In the genomic region with DNA sequence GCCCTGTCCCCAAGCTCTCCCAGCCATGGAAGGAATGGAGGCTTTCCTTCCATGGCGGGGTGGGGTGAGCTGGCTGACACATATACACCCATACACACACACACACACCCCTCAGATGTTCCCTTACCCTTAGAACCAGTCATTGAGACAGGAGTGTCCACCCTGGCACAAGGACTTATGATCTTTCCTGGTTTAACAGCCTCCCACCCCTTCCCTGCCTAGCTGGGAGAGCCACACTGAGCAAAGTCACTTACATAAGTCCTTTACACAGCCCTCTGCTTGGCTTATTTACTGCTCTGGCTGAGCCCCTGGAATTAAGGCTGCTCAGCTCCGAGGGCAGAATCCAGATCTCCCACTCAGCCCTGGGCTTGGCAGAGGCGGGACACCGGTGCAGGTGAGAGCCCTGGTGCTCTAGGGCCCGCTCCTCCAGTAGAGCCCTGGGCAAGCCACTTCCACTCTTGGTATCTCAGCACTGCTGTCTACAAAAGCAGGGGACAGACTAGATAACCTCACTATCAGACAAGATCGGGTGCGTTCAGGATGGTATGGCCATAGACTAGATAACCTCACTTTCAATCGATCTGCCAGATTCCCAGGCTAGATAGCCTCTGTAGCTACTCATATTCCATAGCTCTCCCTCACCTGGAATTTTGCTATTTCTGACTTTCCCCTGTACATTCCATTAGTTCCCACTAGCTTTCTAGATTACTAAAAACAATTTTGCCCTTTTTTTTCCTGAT, we compare ENCODE assay signal across 23 cellular contexts. TPM values are rescaled to one million over a fixed set of nuclear protein-coding genes. Genes with fewer than 3 reads are reported as not detected.
DNase-seq lines count a peak whose midpoint lies in the region; ATAC-seq, FAIRE-seq and TF ChIP-seq lines count a peak whose summit lies in the region.
"Had no signal": no experiment of that assay in that cellular context is flagged by ENCODE, and none has a peak within 500 bp of the region (broad histone marks: within the 10 kb centered on the region; RNA-seq: fewer than 3 reads in every experiment).

No MANE protein-coding gene starts in this region.

- DNase-seq in IMR-90 (no peak), WTC11 (ENCODE audit: low spot score) (no peak), small intestine (peak; percentile 10), gastrocnemius medialis (no peak), Calu3 (no peak)
- DNase-seq: activated CD4-positive, alpha-beta T cell treated with anti-CD3 and anti-CD28 coated beads, Interleukin-2, amount 50 U/mL, for 48 hours; activated naive CD4-positive, alpha-beta T cell; amniotic stem cell; CD4-positive, alpha-beta T cell; cerebellar nuclear complex; effector CD8-positive, alpha-beta T cell; KG1; left ventricle myocardium superior; NCI-H226; SJCRH30; stimulated activated CD4-positive, alpha-beta T cell treated with anti-CD3 and anti-CD28 coated beads, Interleukin-12 subunit alpha, Interleukin-12 subunit beta, amount 100 ng/mL, for 4 hours; stimulated activated CD8-positive, alpha-beta memory T cell treated with anti-CD3 and anti-CD28 coated beads, Interleukin-4, amount 100 ng/mL, for 48 hours had no signal

- no peak overlapping the region for H4K8ac ChIP-seq in IMR-90 (ENCODE audit: low read depth in 2 of 2, low read length in 2 of 2)

- no peak overlapping the region for H2BK120ac ChIP-seq in IMR-90 (ENCODE audit: low read depth, low read length)

- no peak for FAIRE-seq in small intestine (lab: Jason Lieb, UNC)
- FAIRE-seq: GM12891 had no signal

- H3K9me3 Mint-ChIP-seq in WTC11 (no peaks in the 10 kb centered on the region), Calu3 (ENCODE audit: low read depth, unreplicated experiment) (no peaks in the 10 kb centered on the region)
- H3K9me3 Mint-ChIP-seq: CD4-positive, alpha-beta T cell; T-helper 1 cell treated with Interleukin-12 subunit alpha and Interleukin-12 subunit beta and Interleukin-4 antibody, amounts not matched to agents 30 μg/mL and 1 μg/mL, for 36 hours had no signal

- no peak overlapping the region for H2AK5ac ChIP-seq in IMR-90 (ENCODE audit: low read depth, low read length)

- H3K4me3 Mint-ChIP-seq in WTC11 (no peak overlapping the region), Calu3 (ENCODE audit: low read depth, unreplicated experiment) (no peak overlapping the region)
- H3K4me3 Mint-ChIP-seq: CD4-positive, alpha-beta T cell; T-helper 1 cell treated with Interleukin-12 subunit alpha and Interleukin-12 subunit beta and Interleukin-4 antibody, amounts not matched to agents 30 μg/mL and 1 μg/mL, for 36 hours had no signal

- no peak overlapping the region for H2BK15ac ChIP-seq in IMR-90 (ENCODE audit: low read depth, low read length)

- H4K91ac ChIP-seq in IMR-90 (ENCODE audit: insufficient read depth, low read depth, low read length): no peak overlapping the region

- H2AK9ac ChIP-seq in IMR-90 (replicated peaks; ENCODE audit: low read depth, low read length, poor library complexity): peak overlapping the region; percentile 9

- BruUV-seq in IMR-90 (replicated peaks; lab: Mats Ljungman, UMichigan) (no TSS peak), Calu3 (replicated peaks; lab: Mats Ljungman, UMichigan) (no TSS peak)

- H3K36me3 Mint-ChIP-seq in WTC11: no peaks in the 10 kb centered on the region
- H3K36me3 Mint-ChIP-seq in Calu3 (ENCODE audit: insufficient read depth, unreplicated experiment): peaks cover 5% of the 10 kb centered on the region

- H3K4me2 ChIP-seq in IMR-90 (ENCODE audit: low read depth, low read length): no peak overlapping the region

- H3K9me1 ChIP-seq in IMR-90 (ENCODE audit: insufficient read depth, low read length): no peaks in the 10 kb centered on the region

- H3K9ac ChIP-seq in IMR-90 (ENCODE audit: low read depth, low read length): no peak overlapping the region

- no peak for TF ChIP-seq RAD21 in IMR-90 (IDR thresholded peaks at IDR 0.05; ENCODE audit: low read length)

- no peaks in the 10 kb centered on the region for H3K79me1 ChIP-seq in IMR-90 (ENCODE audit: low read depth in 1 of 2, low read length in 2 of 2)

- H3K4me1 Mint-ChIP-seq in WTC11: peaks cover 7% of the 10 kb centered on the region
- H3K4me1 Mint-ChIP-seq in Calu3 (ENCODE audit: low read depth, unreplicated experiment): peaks cover 9% of the 10 kb centered on the region

- intact Hi-C loops in IMR-90 (cut with micrococcal nuclease): no loop called here
- intact Hi-C loops in gastrocnemius medialis (cut with DNase I; ENCODE audit: low total_unique reads): no loop called here
- intact Hi-C loops in Calu3 (cut with micrococcal nuclease; ENCODE audit: unreplicated experiment): no loop called here

- no peak overlapping the region; the same call in 1 of the 2 replicates for H3K4ac ChIP-seq in IMR-90 (ENCODE audit: low read depth, low read length)

- POLR2A ChIA-PET in IMR-90 (lab: Charles Lee; ENCODE audit: unreplicated experiment): no interaction called here
- POLR2A ChIA-PET in WTC11 (lab: Charles Lee): interaction anchor here (0.6 to 0.8 kb wide), 2 partner anchors 21 to 728 kb away, joined by 5 to 7 read pairs; no protein-coding TSS in a partner anchor

- no peak for ATAC-seq in IMR-90 (ENCODE audit: low read depth)
- no peak for ATAC-seq in WTC11
- no peak for ATAC-seq in HG03342 (IDR thresholded peaks at IDR 0.05; ENCODE audit: unreplicated experiment)
- no peak for ATAC-seq in gastrocnemius medialis

- H3K23ac ChIP-seq in IMR-90 (ENCODE audit: low read depth, low read length): no peak overlapping the region

- no peak for TF ChIP-seq POLR2A in IMR-90 (IDR thresholded peaks at IDR 0.05; ENCODE audit: low read depth, low read length)
- no peak for TF ChIP-seq POLR2A in gastrocnemius medialis (IDR thresholded peaks at IDR 0.05)

- H3K9me3 ChIP-seq in IMR-90 (ENCODE audit: control insufficient read depth, insufficient read depth, low read length) (no peaks in the 10 kb centered on the region), esophagus (ENCODE audit: control insufficient read depth in 2 of 2, insufficient read depth in 1 of 2, low read depth in 1 of 2, low read length in 1 of 2) (no peaks in the 10 kb centered on the region), small intestine (ENCODE audit: control insufficient read depth, low read depth) (no peaks in the 10 kb centered on the region), gastrocnemius medialis (no peaks in the 10 kb centered on the region)
- H3K9me3 ChIP-seq: neutrophil, SJCRH30 had no signal

- H3K14ac ChIP-seq in IMR-90 (replicated peaks; ENCODE audit: low read depth, low read length): no peak overlapping the region

- H4K20me1 ChIP-seq in IMR-90 (ENCODE audit: insufficient read depth, low read length): no peaks in the 10 kb centered on the region

- dilution Hi-C loops in IMR-90 (cut with HindIII; ENCODE audit: low sequenced_read_pairs, unreplicated experiment): no loop called here

- CTCF ChIA-PET in IMR-90 (lab: Yijun Ruan, JAX): interaction anchor here (0.7 to 1.6 kb wide), 4 partner anchors 8 to 79 kb away, joined by 3 to 7 read pairs (median 3); no protein-coding TSS in a partner anchor
- CTCF ChIA-PET in WTC11 (lab: Charles Lee): interaction anchor here (0.5 to 4.3 kb wide), 5 partner anchors 9 to 1016 kb away, joined by 3 to 35 read pairs (median 6); no protein-coding TSS in a partner anchor
- CTCF ChIA-PET in Calu3 (lab: Charles Lee): interaction anchor here (0.6 to 1.8 kb wide), 2 partner anchors 10 to 11 kb away, joined by 4 read pairs; no protein-coding TSS in a partner anchor

- TF ChIP-seq CTCF in IMR-90 (conservative IDR thresholded peaks at IDR 0.05; ENCODE audit: low read depth, low read length) (no peak), WTC11 (IDR thresholded peaks at IDR 0.05) (no peak), gastrocnemius medialis (IDR thresholded peaks at IDR 0.05 in 4 of 5, conservative IDR thresholded peaks at IDR 0.05 in 1 of 5) (no peak), Calu3 (IDR thresholded peaks at IDR 0.05; ENCODE audit: unreplicated experiment) (no peak)

- H4K5ac ChIP-seq in IMR-90 (ENCODE audit: low read depth, low read length): no peak overlapping the region

- H3K27ac ChIP-seq in IMR-90 (ENCODE audit: insufficient read depth, low read length) (no peak overlapping the region), esophagus (ENCODE audit: low read depth in 2 of 2, low read length in 1 of 2) (peak overlapping the region; percentile 58 to 79), small intestine (ENCODE audit: low read depth in 1 of 2, low read length in 1 of 2) (no peak overlapping the region), gastrocnemius medialis (no peak overlapping the region)
- H3K27ac ChIP-seq: neutrophil, SJCRH30 had no signal

- WGBS in IMR-90 (ENCODE audit: extremely low coverage in 2 of 2, insufficient read length in 1 of 2), 2 experiments: 72% methylated on average over 3 of the region's 8 CpGs; no CpG with 5 or more reads in 1 of the 2 experiments
- WGBS in esophagus, 2 donors: 74 to 81% methylated on average over 8 of the region's 8 CpGs
- 63 to 71% (median 68%) methylated on average over 8 of the region's 8 CpGs for WGBS in small intestine, 3 donors

- H3K36me3 ChIP-seq in IMR-90 (ENCODE audit: control insufficient read depth, insufficient read depth, low read length): peaks cover 6% of the 10 kb centered on the region; the same call in 1 of the 2 replicates
- H3K36me3 ChIP-seq in esophagus (ENCODE audit: control insufficient read depth in 2 of 2, insufficient read depth in 2 of 2, low read length in 1 of 2): peaks cover 0 to 21% of the 10 kb centered on the region in 2 donors
- H3K36me3 ChIP-seq in small intestine (ENCODE audit: control insufficient read depth in 2 of 2, insufficient read depth in 2 of 2, low read length in 2 of 2): no peaks in the 10 kb centered on the region
- H3K36me3 ChIP-seq in gastrocnemius medialis: no peaks in the 10 kb centered on the region
- H3K36me3 ChIP-seq: neutrophil, SJCRH30 had no signal

- H2BK20ac ChIP-seq in IMR-90 (ENCODE audit: low read depth, low read length): no peak overlapping the region

- H3K27me3 Mint-ChIP-seq in WTC11 (ENCODE audit: low read depth) (no peaks in the 10 kb centered on the region), Calu3 (ENCODE audit: unreplicated experiment) (no peaks in the 10 kb centered on the region)
- H3K27me3 Mint-ChIP-seq: CD4-positive, alpha-beta T cell had no signal

- no peak overlapping the region for H3K4me3 ChIP-seq in IMR-90 (ENCODE audit: insufficient read depth, low read depth, low read length)
- H3K4me3 ChIP-seq in esophagus (ENCODE audit: low read depth in 1 of 2, low read length in 2 of 2): no peak overlapping the region
- H3K4me3 ChIP-seq in small intestine (ENCODE audit: low read depth in 1 of 2, low read length in 2 of 2): no peak overlapping the region
- no peak overlapping the region for H3K4me3 ChIP-seq in gastrocnemius medialis
- H3K4me3 ChIP-seq: SJCRH30 had no signal

- H3K27ac Mint-ChIP-seq in WTC11: peak overlapping the region; percentile 34
- no peak overlapping the region for H3K27ac Mint-ChIP-seq in Calu3 (ENCODE audit: unreplicated experiment)
- H3K27ac Mint-ChIP-seq: CD4-positive, alpha-beta T cell; T-helper 1 cell treated with Interleukin-12 subunit alpha and Interleukin-12 subunit beta and Interleukin-4 antibody, amounts not matched to agents 30 μg/mL and 1 μg/mL, for 36 hours had no signal

- no peak overlapping the region for H3K56ac ChIP-seq in IMR-90 (ENCODE audit: extremely low read depth, insufficient read depth, low read length)

- H2AFZ ChIP-seq in IMR-90 (replicated peaks; ENCODE audit: low read length, poor library complexity): no peak overlapping the region

- no peak overlapping the region for H2BK5ac ChIP-seq in IMR-90 (ENCODE audit: low read depth, low read length, poor library complexity, severe bottlenecking)

- H3K27me3 ChIP-seq in IMR-90 (ENCODE audit: control insufficient read depth, insufficient read depth, low read length) (no peaks in the 10 kb centered on the region), esophagus (ENCODE audit: control insufficient read depth in 1 of 2, insufficient read depth in 2 of 2, low read length in 2 of 2) (no peaks in the 10 kb centered on the region), small intestine (ENCODE audit: control insufficient read depth in 2 of 2, insufficient read depth in 2 of 2, low read length in 2 of 2) (no peaks in the 10 kb centered on the region), gastrocnemius medialis (no peaks in the 10 kb centered on the region)
- H3K27me3 ChIP-seq: SJCRH30 had no signal

- no peak overlapping the region for H3K18ac ChIP-seq in IMR-90 (ENCODE audit: low read depth, low read length)

- H3K4me1 ChIP-seq in IMR-90 (ENCODE audit: control insufficient read depth, insufficient read depth, low read length) (no peaks in the 10 kb centered on the region), esophagus (ENCODE audit: control insufficient read depth in 2 of 2, insufficient read depth in 2 of 2, low read length in 1 of 2) (peaks cover 0 to 17% of the 10 kb centered on the region in 2 donors), small intestine (ENCODE audit: control insufficient read depth in 2 of 2, insufficient read depth in 1 of 2, low read depth in 1 of 2, low read length in 1 of 2) (no peaks in the 10 kb centered on the region), gastrocnemius medialis (no peaks in the 10 kb centered on the region)
- H3K4me1 ChIP-seq: SJCRH30 had no signal

- in situ Hi-C loops in IMR-90 (cut with MboI; ENCODE audit: low sequenced_read_pairs) (loop anchor here (10.0 kb wide), 1 partner anchor 570 kb away; no protein-coding TSS in a partner anchor), gastrocnemius medialis (cut with MboI; ENCODE audit: low sequenced_read_pairs in 4 of 4) (no loop called here)

RNA-seq across cellular contexts. Expression of gene SLC6A9, which starts 16.7 kb away (rescaled TPM):
- 1.9 and 2.0 TPM in 2 replicates for total RNA-seq in IMR-90 (2012; rRNA removed)
- 6.2 and 6.6 TPM in 2 replicates for polyA plus RNA-seq in IMR-90 (2012; rRNA removed)
- 3.6 and 12.7 TPM in 2 replicates for polyA plus RNA-seq in IMR-90 (2012; cell fraction: cytosol; rRNA removed)
- 19.1 and 30.0 TPM in 2 replicates for polyA plus RNA-seq in IMR-90 (2012; cell fraction: nucleus; rRNA removed; ENCODE audit: low replicate concordance)
- 10.2 to 14.4 TPM (median 12.5 TPM) in 3 replicates for total RNA-seq in WTC11 (2021)
- polyA plus RNA-seq in esophagus: 10 to 100 TPM; 13.8 to 22.8 TPM
- 10 to 100 TPM in 1 of 3 donors, 1 to 10 TPM in 1, under 1 TPM in 1; 0.81 to 15.7 (median 1.6) TPM for polyA plus RNA-seq in small intestine
- total RNA-seq in gastrocnemius medialis: under 1 TPM in 3 of 4 donors, not detected in 1; 0.16 to 0.63 (median 0.29) TPM
- total RNA-seq in Calu3 (2022): 18.2 and 19.5 TPM in 2 replicates
- total RNA-seq: mononuclear cell had no signal

RNA-seq across cellular contexts. Expression of gene CCDC24, which starts 23.1 kb away (rescaled TPM):
- total RNA-seq in IMR-90 (2012; rRNA removed): 1.4 and 1.7 TPM in 2 replicates
- polyA plus RNA-seq in IMR-90 (2012; rRNA removed): 4.3 and 4.6 TPM in 2 replicates
- polyA plus RNA-seq in IMR-90 (2012; cell fraction: cytosol; rRNA removed): 4.3 and 4.7 TPM in 2 replicates
- polyA plus RNA-seq in IMR-90 (2012; cell fraction: nucleus; rRNA removed; ENCODE audit: low replicate concordance): 11.7 and 31.3 TPM in 2 replicates
- total RNA-seq in WTC11 (2021): 12.1 to 20.1 TPM (median 19.2 TPM) in 3 replicates
- 1 to 10 TPM; 4.0 to 7.5 TPM for polyA plus RNA-seq in esophagus
- polyA plus RNA-seq in small intestine: 10 to 100 TPM in 2 of 3 donors, 1 to 10 TPM in 1; 5.8 to 35.1 (median 20.4) TPM
- total RNA-seq in gastrocnemius medialis: 1 to 10 TPM in 2 of 4 donors, under 1 TPM in 2; 0.73 to 2.9 (median 1.2) TPM
- 19.7 and 20.2 TPM in 2 replicates for total RNA-seq in Calu3 (2022)

RNA-seq across cellular contexts. Expression of gene B4GALT2, which starts 35.5 kb away (rescaled TPM):
- total RNA-seq in IMR-90 (2012; rRNA removed) (57.2 and 60.8 TPM in 2 replicates), WTC11 (2021) (66.7 to 72.2 TPM (median 66.9 TPM) in 3 replicates), gastrocnemius medialis (10 to 100 TPM; 63.5 to 97.8 (median 72.1) TPM), Calu3 (2022) (47.1 and 50.9 TPM in 2 replicates)
- polyA plus RNA-seq in IMR-90 (2012; rRNA removed) (52.3 and 74.7 TPM in 2 replicates), esophagus (10 to 100 TPM; 22.7 to 30.6 TPM), small intestine (10 to 100 TPM in 2 of 3 donors, 1 to 10 TPM in 1; 8.9 to 31.8 (median 20.0) TPM)
- 67.7 and 79.7 TPM in 2 replicates for polyA plus RNA-seq in IMR-90 (2012; cell fraction: cytosol; rRNA removed)
- polyA plus RNA-seq in IMR-90 (2012; cell fraction: nucleus; rRNA removed; ENCODE audit: low replicate concordance): 31.2 and 77.9 TPM in 2 replicates

RNA-seq across cellular contexts. Expression of gene ATP6V0B, which starts 39.8 kb away (rescaled TPM):
- total RNA-seq in IMR-90 (2012; rRNA removed) (72.1 and 80.3 TPM in 2 replicates), WTC11 (2021) (108 to 115 TPM (median 110 TPM) in 3 replicates), gastrocnemius medialis (100 to 1,000 TPM; 156 to 242 (median 195) TPM), Calu3 (2022) (141 and 155 TPM in 2 replicates)
- polyA plus RNA-seq in IMR-90 (2012; rRNA removed) (169 and 209 TPM in 2 replicates), esophagus (100 to 1,000 TPM in 1 of 2 donors, 10 to 100 TPM in 1; 66.1 to 124 TPM), small intestine (100 to 1,000 TPM; 104 to 245 (median 201) TPM)
- 211 and 228 TPM in 2 replicates for polyA plus RNA-seq in IMR-90 (2012; cell fraction: cytosol; rRNA removed)
- 173 and 195 TPM in 2 replicates for polyA plus RNA-seq in IMR-90 (2012; cell fraction: nucleus; rRNA removed; ENCODE audit: low replicate concordance)

RNA-seq across cellular contexts. Expression of gene DPH2, which starts 44.7 kb away (rescaled TPM):
- 18.9 and 21.0 TPM in 2 replicates for total RNA-seq in IMR-90 (2012; rRNA removed)
- 32.2 and 38.0 TPM in 2 replicates for polyA plus RNA-seq in IMR-90 (2012; rRNA removed)
- 23.4 and 39.1 TPM in 2 replicates for polyA plus RNA-seq in IMR-90 (2012; cell fraction: cytosol; rRNA removed)
- 133 and 182 TPM in 2 replicates for polyA plus RNA-seq in IMR-90 (2012; cell fraction: nucleus; rRNA removed; ENCODE audit: low replicate concordance)
- total RNA-seq in WTC11 (2021): 47.6 to 57.5 TPM (median 51.5 TPM) in 3 replicates
- 10 to 100 TPM; 14.2 to 17.9 TPM for polyA plus RNA-seq in esophagus
- 10 to 100 TPM in 2 of 3 donors, 1 to 10 TPM in 1; 5.8 to 25.2 (median 11.3) TPM for polyA plus RNA-seq in small intestine
- total RNA-seq in gastrocnemius medialis: 10 to 100 TPM; 53.1 to 68.3 (median 55.3) TPM
- total RNA-seq in Calu3 (2022): 41.2 and 43.3 TPM in 2 replicates

Comparison
In these comparisons a context has a peak if more than half of its experiments do, and no peak if none do; other contexts are left out.
1. H3K27ac ChIP-seq: peak in esophagus (2 of 2); none in IMR-90 (single experiment), small intestine (0 of 2) and gastrocnemius medialis (0 of 4).